ENCODE assay signal across 8 cellular contexts in the genomic region with DNA sequence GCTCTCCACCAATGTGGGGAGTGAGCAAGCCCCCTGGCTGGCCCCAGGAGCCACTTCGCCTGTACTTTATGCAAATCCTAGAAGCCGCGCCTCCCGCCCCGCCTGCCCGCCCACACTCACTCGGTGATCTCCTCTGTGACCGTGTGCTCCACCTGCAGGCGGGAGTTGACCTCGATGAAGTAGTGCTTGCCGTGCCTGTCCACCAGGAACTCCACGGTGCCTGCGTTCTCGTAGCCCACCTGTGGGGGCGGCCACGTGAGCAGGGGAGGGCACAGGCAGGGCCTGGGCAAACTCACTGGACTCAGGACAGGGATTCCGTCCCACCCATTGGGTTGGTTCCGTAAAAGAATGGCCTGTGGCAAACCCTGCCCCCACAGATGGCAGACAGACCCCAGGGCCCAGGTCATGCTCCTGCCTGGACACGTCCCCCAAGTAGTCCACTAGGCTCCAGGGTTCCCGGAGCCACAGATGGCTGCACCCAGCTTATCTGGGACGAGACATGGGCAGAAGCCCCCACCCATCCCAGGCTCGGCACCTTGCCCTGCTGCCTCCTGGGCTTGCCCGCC. TPM values are rescaled to one million over a fixed set of nuclear protein-coding genes. Genes with fewer than 3 reads are reported as not detected.
A peak's percentile ranks its signal among the peaks of the same experiment; 100 is the strongest.
DNase-seq lines count a peak whose midpoint lies in the region; ATAC-seq and TF ChIP-seq lines count a peak whose summit lies in the region.

No MANE protein-coding gene starts in this region.

- TF ChIP-seq CTCF in mesothelial cell of epicardium (IDR thresholded peaks at IDR 0.05; ENCODE audit: unreplicated experiment) = peak; percentile 25
- peak; percentile 34 to 84 (median 53) for TF ChIP-seq CTCF in transverse colon (IDR thresholded peaks at IDR 0.05)
- TF ChIP-seq CTCF in vagina (IDR thresholded peaks at IDR 0.05) = no peak

- ATAC-seq in GM18861 (IDR thresholded peaks at IDR 0.05; ENCODE audit: unreplicated experiment) = peak; percentile 58
- ATAC-seq in HG03045 (IDR thresholded peaks at IDR 0.05; ENCODE audit: unreplicated experiment) = peak; percentile 68
- ATAC-seq in aorta (ENCODE audit: low FRiP score) = no peak

- in situ Hi-C loops in SK-MEL-5 (cut with HindIII; ENCODE audit: low pct_unique_long_range_greater_than_20kb, low sequenced_read_pairs) = no loop called here
- in situ Hi-C loops in transverse colon (cut with MboI; ENCODE audit: low pct_ligation_motif_present in 1 of 4, low pct_unique_long_range_greater_than_20kb in 1 of 4, low sequenced_read_pairs in 3 of 4) = no loop called here

- H3K4me1 ChIP-seq in transverse colon (peaks cover 4 to 18% (median 14%) of the 10 kb centered on the region in 4 donors), aorta (ENCODE audit: control insufficient read depth in 1 of 2, insufficient read depth in 2 of 2, low read length in 2 of 2) (no peaks in the 10 kb centered on the region), vagina (no peaks in the 10 kb centered on the region)

- no peak overlapping the region for H3K4me3 Mint-ChIP-seq in mesothelial cell of epicardium

- intact Hi-C loops in transverse colon (cut with DNase I; ENCODE audit: low total_unique reads) = no loop called here
- intact Hi-C loops in aorta (cut with DNase I) = no loop called here
- intact Hi-C loops in vagina (cut with DNase I) = no loop called here

- TF ChIP-seq POLR2A in transverse colon (IDR thresholded peaks at IDR 0.05) (no peak), vagina (IDR thresholded peaks at IDR 0.05) (no peak)

- peaks cover 5% of the 10 kb centered on the region for H3K4me1 Mint-ChIP-seq in mesothelial cell of epicardium

- H3K9me3 ChIP-seq in transverse colon (no peaks in the 10 kb centered on the region), aorta (ENCODE audit: control insufficient read depth, low read length) (no peaks in the 10 kb centered on the region), vagina (no peaks in the 10 kb centered on the region)

- 45 to 60% methylated on average over 1 to 22 of the region's 23 CpGs for WGBS in transverse colon (ENCODE audit: low coverage in 1 of 2), 2 donors
- WGBS in aorta, 2 donors = 66 to 71% methylated on average over 23 of the region's 23 CpGs

- H3K27ac Mint-ChIP-seq in mesothelial cell of epicardium = no peak overlapping the region

- H3K27me3 ChIP-seq in transverse colon = no peaks in the 10 kb centered on the region
- H3K27me3 ChIP-seq in aorta (ENCODE audit: control insufficient read depth in 1 of 2, insufficient read depth in 2 of 2, low read length in 1 of 2) = no peaks in the 10 kb centered on the region
- H3K27me3 ChIP-seq in vagina = no peaks in the 10 kb centered on the region

- H3K4me3 ChIP-seq in transverse colon = no peak overlapping the region
- no peak overlapping the region for H3K4me3 ChIP-seq in aorta (ENCODE audit: low read length in 2 of 2)
- H3K4me3 ChIP-seq in vagina = no peak overlapping the region

- no peaks in the 10 kb centered on the region for H3K36me3 Mint-ChIP-seq in mesothelial cell of epicardium

- DNase-seq in SK-MEL-5 (ENCODE audit: low read depth, low spot score) (peak; percentile 60), mesothelial cell of epicardium (ENCODE audit: low spot score in 2 of 2, unreplicated experiment in 2 of 2) (no peak), transverse colon (peak; percentile 89), aorta (no peak), vagina (ENCODE audit: extremely low spot score in 2 of 2) (no peak)
- peak; percentile 86 for DNase-seq in activated naive CD4-positive, alpha-beta T cell treated with anti-CD3 and anti-CD28 coated beads, Interleukin-2, amount 50 U/mL, for 16 hours

- no peaks in the 10 kb centered on the region for H3K9me3 Mint-ChIP-seq in mesothelial cell of epicardium

- H3K27me3 Mint-ChIP-seq in mesothelial cell of epicardium (ENCODE audit: low read depth) = no peaks in the 10 kb centered on the region

- H3K36me3 ChIP-seq in transverse colon (no peaks in the 10 kb centered on the region), aorta (ENCODE audit: control insufficient read depth in 1 of 2, insufficient read depth in 2 of 2, low read length in 1 of 2) (peaks cover 0 to 5% of the 10 kb centered on the region in 2 donors), vagina (no peaks in the 10 kb centered on the region)

- H3K27ac ChIP-seq in transverse colon = no peak overlapping the region
- no peak overlapping the region for H3K27ac ChIP-seq in aorta (ENCODE audit: low read depth in 1 of 2, low read length in 2 of 2)
- H3K27ac ChIP-seq in vagina = no peak overlapping the region

- TF ChIP-seq EP300 in transverse colon (IDR thresholded peaks at IDR 0.05; ENCODE audit: low read depth) = no peak

RNA-seq across cellular contexts. Expression of a gene that starts 11.9 kb away (rescaled TPM):
- 3.9 and 5.8 TPM in 2 replicates for total RNA-seq in SK-MEL-5 (2014; rRNA removed; shearing (Covaris generic))
- polyA plus RNA-seq in SK-MEL-5 (2015; cell fraction: cytosol; rRNA removed) = 10.7 and 13.4 TPM in 2 replicates
- 17.8 and 25.1 TPM in 2 replicates for polyA plus RNA-seq in SK-MEL-5 (2015; cell fraction: nucleus; rRNA removed)
- 26.6 to 28.1 TPM (median 27.5 TPM) in 3 replicates for total RNA-seq in mesothelial cell of epicardium
- total RNA-seq in transverse colon = 10 to 100 TPM; 14.3 to 52.3 (median 22.6) TPM
- total RNA-seq in aorta = 10 to 100 TPM in 1 of 2 donors, 1 to 10 TPM in 1; 7.3 to 12.4 TPM
- polyA plus RNA-seq in aorta = 10 to 100 TPM in 1 of 2 donors, 1 to 10 TPM in 1; 4.4 to 13.8 TPM
- 8.1 TPM for total RNA-seq in vagina

RNA-seq across cellular contexts. Expression of a gene that starts 25.6 kb away (rescaled TPM):
- 17.4 and 17.8 TPM in 2 replicates for total RNA-seq in SK-MEL-5 (2014; rRNA removed; shearing (Covaris generic))
- 23.1 and 24.3 TPM in 2 replicates for polyA plus RNA-seq in SK-MEL-5 (2015; cell fraction: cytosol; rRNA removed)
- polyA plus RNA-seq in SK-MEL-5 (2015; cell fraction: nucleus; rRNA removed) = 36.8 and 48.6 TPM in 2 replicates
- 27.0 to 27.8 TPM (median 27.2 TPM) in 3 replicates for total RNA-seq in mesothelial cell of epicardium
- 10 to 100 TPM; 14.5 to 40.3 (median 37.4) TPM for total RNA-seq in transverse colon
- 10 to 100 TPM; 11.7 to 14.6 TPM for total RNA-seq in aorta
- 10 to 100 TPM; 14.5 to 23.5 TPM for polyA plus RNA-seq in aorta
- total RNA-seq in vagina = 23.6 TPM

Comparison
In these comparisons a context has a peak if more than half of its experiments do, and no peak if none do; other contexts are left out.
1. DNase-seq: peak in SK-MEL-5 (single experiment), activated naive CD4-positive, alpha-beta T cell treated with anti-CD3 and anti-CD28 coated beads, Interleukin-2, amount 50 U/mL, for 16 hours (single experiment) and transverse colon (single experiment); none in mesothelial cell of epicardium (0 of 2), aorta (0 of 2) and vagina (0 of 2).
2. CTCF ChIP-seq: peak in mesothelial cell of epicardium (single experiment) and transverse colon (5 of 5); none in vagina (0 of 3).